Comparison of ENCODE assay signal across 9 cellular contexts in the genomic region with DNA sequence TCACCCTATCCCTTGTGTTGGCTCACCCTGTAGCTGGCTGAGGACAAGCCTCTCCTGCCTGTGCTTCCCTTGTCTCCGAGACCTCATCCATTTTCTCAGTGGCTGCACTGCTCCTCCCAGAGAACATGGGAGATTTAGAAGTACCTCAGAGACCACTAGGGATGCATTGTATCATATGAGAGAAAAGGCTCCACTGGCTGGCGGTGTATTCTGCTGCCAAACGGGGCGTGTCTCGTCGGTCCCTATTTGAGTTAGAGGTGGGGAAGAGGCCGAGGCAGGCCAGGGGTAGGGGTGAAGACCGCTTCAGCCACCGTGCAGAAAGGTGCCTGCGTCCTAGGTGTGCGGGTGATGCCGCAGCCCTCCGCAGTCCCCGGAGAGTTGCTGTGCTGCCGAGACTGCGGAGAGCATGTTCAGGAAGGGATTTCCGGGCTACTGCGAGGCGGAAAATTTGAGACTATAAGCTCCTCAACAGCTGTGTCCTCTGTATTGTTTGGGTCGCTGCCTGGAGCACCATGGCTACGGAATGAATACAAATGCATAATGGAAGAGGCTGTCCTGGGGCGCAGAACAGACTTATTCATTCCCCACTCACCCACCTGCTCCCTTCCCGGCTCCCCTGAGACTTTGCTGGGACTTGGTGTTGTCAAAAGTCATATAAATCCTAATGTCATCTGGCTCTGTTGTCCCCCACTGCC. TPM values are rescaled to one million over a fixed set of nuclear protein-coding genes. Genes with fewer than 3 reads are reported as not detected.
DNase-seq lines count a peak whose midpoint lies in the region; ATAC-seq and TF ChIP-seq lines count a peak whose summit lies in the region.
"Had no signal": no experiment of that assay in that cellular context is flagged by ENCODE, and none has a peak within 500 bp of the region (broad histone marks: within the 10 kb centered on the region; RNA-seq: fewer than 3 reads in every experiment).

No MANE protein-coding gene starts in this region.

- H4K5ac ChIP-seq in IMR-90 (ENCODE audit: low read depth, low read length): no peak overlapping the region

- dilution Hi-C loops in IMR-90 (cut with HindIII; ENCODE audit: low sequenced_read_pairs, unreplicated experiment): no loop called here

- TF ChIP-seq RAD21 in IMR-90 (IDR thresholded peaks at IDR 0.05; ENCODE audit: low read length): no peak

- POLR2A ChIA-PET in IMR-90 (lab: Charles Lee; ENCODE audit: unreplicated experiment): no interaction called here

- no TSS peak for BruUV-seq in IMR-90 (replicated peaks; lab: Mats Ljungman, UMichigan)

- H3K4me2 ChIP-seq in IMR-90 (ENCODE audit: low read depth, low read length): no peak overlapping the region; the same call in 1 of the 2 replicates

- H2AK5ac ChIP-seq in IMR-90 (ENCODE audit: low read depth, low read length): no peak overlapping the region

- TF ChIP-seq POLR2A in IMR-90 (IDR thresholded peaks at IDR 0.05; ENCODE audit: low read depth, low read length): no peak
- no peak for TF ChIP-seq POLR2A in stomach (IDR thresholded peaks at IDR 0.05)

- 35% methylated on average over 13 of the region's 23 CpGs; no CpG with 5 or more reads in 1 of the 2 experiments for WGBS in IMR-90 (ENCODE audit: extremely low coverage in 2 of 2, insufficient read length in 1 of 2), 2 experiments
- 40 to 64% (median 53%) methylated on average over 23 of the region's 23 CpGs for WGBS in stomach, 5 donors

- H3K9me1 ChIP-seq in IMR-90 (ENCODE audit: insufficient read depth, low read length): no peaks in the 10 kb centered on the region

- H3K36me3 ChIP-seq in IMR-90 (ENCODE audit: control insufficient read depth, insufficient read depth, low read length): no peaks in the 10 kb centered on the region
- no peaks in the 10 kb centered on the region for H3K36me3 ChIP-seq in stomach

- DNase-seq in IMR-90: peak; percentile 9
- peak; percentile 72 for DNase-seq in astrocyte of the cerebellum (ENCODE audit: low read depth)
- DNase-seq in iris pigment epithelial cell (ENCODE audit: low read depth): peak; percentile 71
- DNase-seq in stomach: no peak
- DNase-seq in activated CD8-positive, alpha-beta memory T cell treated with anti-CD3 and anti-CD28 coated beads, Interleukin-2, amount 50 U/mL, for 4 hours: no peak
- DNase-seq in NAMALWA (ENCODE audit: low spot score): no peak
- DNase-seq: activated CD4-positive, CD25-positive, alpha-beta regulatory T cell had no signal

- intact Hi-C loops in IMR-90 (cut with micrococcal nuclease) (no loop called here), stomach (cut with DNase I; ENCODE audit: low total_unique reads) (no loop called here)

- H3K18ac ChIP-seq in IMR-90 (ENCODE audit: low read depth, low read length): no peak overlapping the region

- no peak overlapping the region for H2BK120ac ChIP-seq in IMR-90 (ENCODE audit: low read depth, low read length)

- H3K23ac ChIP-seq in IMR-90 (ENCODE audit: low read depth, low read length): no peak overlapping the region

- H3K14ac ChIP-seq in IMR-90 (replicated peaks; ENCODE audit: low read depth, low read length): no peak overlapping the region

- no peaks in the 10 kb centered on the region for H3K4me1 ChIP-seq in IMR-90 (ENCODE audit: control insufficient read depth, insufficient read depth, low read length)
- peaks cover 4 to 26% (median 14%) of the 10 kb centered on the region in 4 donors for H3K4me1 ChIP-seq in stomach

- H2BK20ac ChIP-seq in IMR-90 (ENCODE audit: low read depth, low read length): no peak overlapping the region

- H3K27ac ChIP-seq in IMR-90 (ENCODE audit: insufficient read depth, low read length) (no peak overlapping the region), stomach (peak overlapping the region in 3 of 5 donors; percentile 18 to 33 (median 22))

- TF ChIP-seq CTCF in IMR-90 (conservative IDR thresholded peaks at IDR 0.05; ENCODE audit: low read depth, low read length) (no peak), astrocyte of the cerebellum (IDR thresholded peaks at IDR 0.05; ENCODE audit: low read depth, low read length, missing control alignments) (no peak), stomach (IDR thresholded peaks at IDR 0.05) (no peak)

- no peak overlapping the region for H2AK9ac ChIP-seq in IMR-90 (replicated peaks; ENCODE audit: low read depth, low read length, poor library complexity)

- no peak overlapping the region for H4K8ac ChIP-seq in IMR-90 (ENCODE audit: low read depth in 2 of 2, low read length in 2 of 2)

- no peak overlapping the region for H3K9ac ChIP-seq in IMR-90 (ENCODE audit: low read depth, low read length)

- peaks cover 24% of the 10 kb centered on the region for H3K27me3 ChIP-seq in IMR-90 (ENCODE audit: control insufficient read depth, insufficient read depth, low read length)
- H3K27me3 ChIP-seq in stomach: no peaks in the 10 kb centered on the region

- H4K20me1 ChIP-seq in IMR-90 (ENCODE audit: insufficient read depth, low read length): no peaks in the 10 kb centered on the region

- CTCF ChIA-PET in IMR-90 (lab: Yijun Ruan, JAX): no interaction called here

- H3K4me3 ChIP-seq in IMR-90 (ENCODE audit: insufficient read depth, low read depth, low read length): no peak overlapping the region
- H3K4me3 ChIP-seq in astrocyte of the cerebellum (ENCODE audit: low read depth, low read length): peak overlapping the region; percentile 24
- peak overlapping the region in 2 of 4 donors; percentile 13 to 18 for H3K4me3 ChIP-seq in stomach

- ATAC-seq in IMR-90 (ENCODE audit: low read depth): no peak
- ATAC-seq in HG03521 (IDR thresholded peaks at IDR 0.05; ENCODE audit: unreplicated experiment): no peak
- ATAC-seq in HG03196 (IDR thresholded peaks at IDR 0.05; ENCODE audit: unreplicated experiment): no peak

- in situ Hi-C loops in IMR-90 (cut with MboI; ENCODE audit: low sequenced_read_pairs) (no loop called here), astrocyte of the cerebellum (cut with HindIII; ENCODE audit: low sequenced_read_pairs) (no loop called here)

- H2BK15ac ChIP-seq in IMR-90 (ENCODE audit: low read depth, low read length): no peak overlapping the region

- no peak overlapping the region for H3K4ac ChIP-seq in IMR-90 (ENCODE audit: low read depth, low read length)

- H3K79me1 ChIP-seq in IMR-90 (ENCODE audit: low read depth in 1 of 2, low read length in 2 of 2): no peaks in the 10 kb centered on the region

- H3K9me3 ChIP-seq in IMR-90 (ENCODE audit: control insufficient read depth, insufficient read depth, low read length): no peaks in the 10 kb centered on the region
- no peaks in the 10 kb centered on the region for H3K9me3 ChIP-seq in stomach

- no peak overlapping the region for H2AFZ ChIP-seq in IMR-90 (replicated peaks; ENCODE audit: low read length, poor library complexity)

- H4K91ac ChIP-seq in IMR-90 (ENCODE audit: insufficient read depth, low read depth, low read length): no peak overlapping the region

- no peak overlapping the region for H2BK5ac ChIP-seq in IMR-90 (ENCODE audit: low read depth, low read length, poor library complexity, severe bottlenecking)

- TF ChIP-seq EP300 in stomach (IDR thresholded peaks at IDR 0.05): no peak

- no peak overlapping the region for H3K56ac ChIP-seq in IMR-90 (ENCODE audit: extremely low read depth, insufficient read depth, low read length)

TF ChIP-seq in IMR-90, 13 proteins besides CTCF, POLR2A, EP300 and RAD21:
- TF ChIP-seq RFX5 (IDR thresholded peaks at IDR 0.05; ENCODE audit: low read depth, low read length) (no peak), USF2 (IDR thresholded peaks at IDR 0.05; ENCODE audit: low read depth, low read length) (no peak), FOS (IDR thresholded peaks at IDR 0.05; ENCODE audit: low read depth, low read length) (no peak)

RNA-seq across cellular contexts. Expression of gene SPSB4, which starts 43.9 kb away (rescaled TPM):
- total RNA-seq in IMR-90 (2012; rRNA removed): not detected in 2 replicates
- polyA plus RNA-seq in IMR-90 (2012; rRNA removed): not detected in 2 replicates
- not detected in 2 replicates for polyA plus RNA-seq in IMR-90 (2012; cell fraction: cytosol; rRNA removed)
- not detected in 2 replicates for polyA plus RNA-seq in IMR-90 (2012; cell fraction: nucleus; rRNA removed; ENCODE audit: low replicate concordance)
- 1 to 10 TPM in 2 of 5 donors, not detected in 3; 1.8 to 2.4 TPM for total RNA-seq in stomach
- under 1 TPM in 1 of 3 donors, not detected in 2; 0.05 TPM for polyA plus RNA-seq in stomach

Comparison
In these comparisons a context has a peak if more than half of its experiments do, and no peak if none do; other contexts are left out.
1. DNase-seq: peak in IMR-90 (single experiment), astrocyte of the cerebellum (single experiment) and iris pigment epithelial cell (single experiment); none in stomach (single experiment), activated CD8-positive, alpha-beta memory T cell treated with anti-CD3 and anti-CD28 coated beads, Interleukin-2, amount 50 U/mL, for 4 hours (single experiment) and NAMALWA (single experiment).